22 cellular contexts compared by ENCODE assay signal in genomic region chr10:110751845-110752244, GRCh38.
DNase-seq lines count a peak whose midpoint lies in the region; ATAC-seq and TF ChIP-seq lines count a peak whose summit lies in the region.
"Had no signal": no experiment of that assay in that cellular context is flagged by ENCODE, and none has a peak within 500 bp of the region (broad histone marks: within the 10 kb centered on the region; RNA-seq: fewer than 3 reads in every experiment).

No MANE protein-coding gene starts in this region.

- ATAC-seq in GM18868 (IDR thresholded peaks at IDR 0.05; ENCODE audit: unreplicated experiment) (peak; percentile 39), HG03521 (IDR thresholded peaks at IDR 0.05; ENCODE audit: unreplicated experiment) (no peak), HG03095 (IDR thresholded peaks at IDR 0.05; ENCODE audit: unreplicated experiment) (no peak)
- ATAC-seq in activated naive CD8-positive, alpha-beta T cell treated with anti-CD3 and anti-CD28 coated beads, Interleukin-2, amount 10 ng/mL, durations not matched to agents 7 days and 5 days (ENCODE audit: low read depth) = no peak
- ATAC-seq: body of pancreas, GM23338 had no signal

- peak overlapping the region; percentile 70 for H3K27ac Mint-ChIP-seq in activated naive CD4-positive, alpha-beta T cell treated with anti-CD3 and anti-CD28 coated beads for 36 hours
- H3K27ac Mint-ChIP-seq in activated naive CD4-positive, alpha-beta T cell treated with anti-CD3 and anti-CD28 coated beads, Interleukin-2, amount 10 ng/mL, durations not matched to agents 7 days and 5 days = no peak overlapping the region
- peak overlapping the region; percentile 8 for H3K27ac Mint-ChIP-seq in activated naive CD8-positive, alpha-beta T cell treated with anti-CD3 and anti-CD28 coated beads, Interleukin-2, amount 10 ng/mL, durations not matched to agents 7 days and 5 days
- H3K27ac Mint-ChIP-seq in stimulated activated naive CD8-positive, alpha-beta T cell treated with anti-CD3 and anti-CD28 coated beads, Interleukin-15, Interleukin-2, amounts not matched to agents 100 ng/mL and 50 ng/mL, for 24 hours = peak overlapping the region; percentile 87
- H3K27ac Mint-ChIP-seq: GM23338; HFFc6; natural killer cell treated with Interleukin-12 subunit alpha and Interleukin-12 subunit beta and Interleukin-15 and Interleukin-18, amount 100 ng/mL, for 72 hours; type B pancreatic cell had no signal

- no peak for TF ChIP-seq CTCF in GM10248 (IDR thresholded peaks at IDR 0.05; ENCODE audit: control extremely low read depth, extremely low read depth, low read depth, missing control alignments)

- peaks cover 11% of the 10 kb centered on the region for H3K9me3 Mint-ChIP-seq in activated naive CD4-positive, alpha-beta T cell treated with anti-CD3 and anti-CD28 coated beads for 36 hours
- peaks cover 9% of the 10 kb centered on the region for H3K9me3 Mint-ChIP-seq in activated naive CD4-positive, alpha-beta T cell treated with anti-CD3 and anti-CD28 coated beads, Interleukin-2, amount 10 ng/mL, durations not matched to agents 7 days and 5 days
- peaks cover 15% of the 10 kb centered on the region for H3K9me3 Mint-ChIP-seq in activated naive CD8-positive, alpha-beta T cell treated with anti-CD3 and anti-CD28 coated beads, Interleukin-2, amount 10 ng/mL, durations not matched to agents 7 days and 5 days
- peaks cover 18% of the 10 kb centered on the region for H3K9me3 Mint-ChIP-seq in stimulated activated naive CD8-positive, alpha-beta T cell treated with anti-CD3 and anti-CD28 coated beads, Interleukin-15, Interleukin-2, amounts not matched to agents 100 ng/mL and 50 ng/mL, for 24 hours
- H3K9me3 Mint-ChIP-seq: natural killer cell treated with Interleukin-12 subunit alpha and Interleukin-12 subunit beta and Interleukin-15 and Interleukin-18, amount 100 ng/mL, for 72 hours had no signal

- CTCF ChIA-PET in activated naive CD4-positive, alpha-beta T cell treated with anti-CD3 and anti-CD28 coated beads for 36 hours (lab: Charles Lee) = no interaction called here
- CTCF ChIA-PET in activated naive CD4-positive, alpha-beta T cell treated with anti-CD3 and anti-CD28 coated beads, Interleukin-2, amount 10 ng/mL, durations not matched to agents 7 days and 5 days (lab: Charles Lee) = no interaction called here
- CTCF ChIA-PET in GM10248 (lab: Yijun Ruan, JAX) = no interaction called here

- intact Hi-C loops in activated naive CD4-positive, alpha-beta T cell treated with anti-CD3 and anti-CD28 coated beads for 36 hours (cut with micrococcal nuclease) = no loop called here

- peaks cover 7% of the 10 kb centered on the region for H3K36me3 Mint-ChIP-seq in activated naive CD4-positive, alpha-beta T cell treated with anti-CD3 and anti-CD28 coated beads for 36 hours (ENCODE audit: low read depth)
- peaks cover 8% of the 10 kb centered on the region for H3K36me3 Mint-ChIP-seq in activated naive CD4-positive, alpha-beta T cell treated with anti-CD3 and anti-CD28 coated beads, Interleukin-2, amount 10 ng/mL, durations not matched to agents 7 days and 5 days
- H3K36me3 Mint-ChIP-seq in activated naive CD8-positive, alpha-beta T cell treated with anti-CD3 and anti-CD28 coated beads, Interleukin-2, amount 10 ng/mL, durations not matched to agents 7 days and 5 days = peaks cover 19% of the 10 kb centered on the region
- H3K36me3 Mint-ChIP-seq in stimulated activated naive CD8-positive, alpha-beta T cell treated with anti-CD3 and anti-CD28 coated beads, Interleukin-15, Interleukin-2, amounts not matched to agents 100 ng/mL and 50 ng/mL, for 24 hours (ENCODE audit: low read depth) = peaks cover 21% of the 10 kb centered on the region
- H3K36me3 Mint-ChIP-seq: natural killer cell treated with Interleukin-12 subunit alpha and Interleukin-12 subunit beta and Interleukin-15 and Interleukin-18, amount 100 ng/mL, for 72 hours had no signal

- H3K27me3 Mint-ChIP-seq in activated naive CD4-positive, alpha-beta T cell treated with anti-CD3 and anti-CD28 coated beads for 36 hours (ENCODE audit: low read depth) = no peaks in the 10 kb centered on the region
- H3K27me3 Mint-ChIP-seq in activated naive CD4-positive, alpha-beta T cell treated with anti-CD3 and anti-CD28 coated beads, Interleukin-2, amount 10 ng/mL, durations not matched to agents 7 days and 5 days = no peaks in the 10 kb centered on the region
- H3K27me3 Mint-ChIP-seq in activated naive CD8-positive, alpha-beta T cell treated with anti-CD3 and anti-CD28 coated beads, Interleukin-2, amount 10 ng/mL, durations not matched to agents 7 days and 5 days = no peaks in the 10 kb centered on the region
- H3K27me3 Mint-ChIP-seq in stimulated activated naive CD8-positive, alpha-beta T cell treated with anti-CD3 and anti-CD28 coated beads, Interleukin-15, Interleukin-2, amounts not matched to agents 100 ng/mL and 50 ng/mL, for 24 hours = no peaks in the 10 kb centered on the region
- H3K27me3 Mint-ChIP-seq: type B pancreatic cell had no signal

- H3K4me3 Mint-ChIP-seq in activated naive CD4-positive, alpha-beta T cell treated with anti-CD3 and anti-CD28 coated beads for 36 hours = no peak overlapping the region
- no peak overlapping the region for H3K4me3 Mint-ChIP-seq in activated naive CD4-positive, alpha-beta T cell treated with anti-CD3 and anti-CD28 coated beads, Interleukin-2, amount 10 ng/mL, durations not matched to agents 7 days and 5 days
- H3K4me3 Mint-ChIP-seq in activated naive CD8-positive, alpha-beta T cell treated with anti-CD3 and anti-CD28 coated beads, Interleukin-2, amount 10 ng/mL, durations not matched to agents 7 days and 5 days = no peak overlapping the region
- H3K4me3 Mint-ChIP-seq in stimulated activated naive CD8-positive, alpha-beta T cell treated with anti-CD3 and anti-CD28 coated beads, Interleukin-15, Interleukin-2, amounts not matched to agents 100 ng/mL and 50 ng/mL, for 24 hours = peak overlapping the region; percentile 52
- H3K4me3 Mint-ChIP-seq: GM23338; HFFc6; natural killer cell treated with Interleukin-12 subunit alpha and Interleukin-12 subunit beta and Interleukin-15 and Interleukin-18, amount 100 ng/mL, for 72 hours; type B pancreatic cell had no signal

- POLR2A ChIA-PET in activated naive CD8-positive, alpha-beta T cell treated with anti-CD3 and anti-CD28 coated beads, Interleukin-2, amount 10 ng/mL, durations not matched to agents 7 days and 5 days (lab: Charles Lee) = no interaction called here
- POLR2A ChIA-PET in GM10248 (lab: Yijun Ruan, JAX) = no interaction called here

- DNase-seq in activated naive CD4-positive, alpha-beta T cell treated with anti-CD3 and anti-CD28 coated beads for 36 hours = no peak
- DNase-seq in activated naive CD4-positive, alpha-beta T cell treated with anti-CD3 and anti-CD28 coated beads, Interleukin-2, amount 10 ng/mL, durations not matched to agents 7 days and 5 days = no peak
- no peak for DNase-seq in activated naive CD8-positive, alpha-beta T cell treated with anti-CD3 and anti-CD28 coated beads, Interleukin-2, amount 10 ng/mL, durations not matched to agents 7 days and 5 days
- DNase-seq in GM10248 (ENCODE audit: extremely low spot score) = no peak
- DNase-seq: ACHN; body of pancreas; cerebellar nuclear complex; dorsolateral prefrontal cortex; HFFc6; midbrain; NCI-H2081; NCI-H226; small intestine; stimulated activated CD4-positive, alpha-beta T cell treated with anti-CD3 and anti-CD28 coated beads, Interleukin-2, amount 100 ng/mL, for 48 hours; T-helper 2 cell had no signal

- peaks cover 63% of the 10 kb centered on the region for H3K4me1 Mint-ChIP-seq in activated naive CD4-positive, alpha-beta T cell treated with anti-CD3 and anti-CD28 coated beads for 36 hours (ENCODE audit: low read depth)
- peaks cover 45% of the 10 kb centered on the region for H3K4me1 Mint-ChIP-seq in activated naive CD4-positive, alpha-beta T cell treated with anti-CD3 and anti-CD28 coated beads, Interleukin-2, amount 10 ng/mL, durations not matched to agents 7 days and 5 days
- peaks cover 43% of the 10 kb centered on the region for H3K4me1 Mint-ChIP-seq in activated naive CD8-positive, alpha-beta T cell treated with anti-CD3 and anti-CD28 coated beads, Interleukin-2, amount 10 ng/mL, durations not matched to agents 7 days and 5 days
- peaks cover 78% of the 10 kb centered on the region for H3K4me1 Mint-ChIP-seq in stimulated activated naive CD8-positive, alpha-beta T cell treated with anti-CD3 and anti-CD28 coated beads, Interleukin-15, Interleukin-2, amounts not matched to agents 100 ng/mL and 50 ng/mL, for 24 hours (ENCODE audit: low read depth)
- H3K4me1 Mint-ChIP-seq: GM23338 had no signal
